In genomic region chr10:132139526-132139925, GRCh38 we compare ENCODE assay signal across 15 cellular contexts. TPM values are rescaled to one million over a fixed set of nuclear protein-coding genes. Genes with fewer than 3 reads are reported as not detected.
DNase-seq lines count a peak whose midpoint lies in the region; ATAC-seq and TF ChIP-seq lines count a peak whose summit lies in the region.
"Had no signal": no experiment of that assay in that cellular context is flagged by ENCODE, and none has a peak within 500 bp of the region (broad histone marks: within the 10 kb centered on the region; RNA-seq: fewer than 3 reads in every experiment).

No MANE protein-coding gene starts in this region.

- peak; percentile 12 for DNase-seq in glutamatergic neuron
- DNase-seq in posterior vena cava (ENCODE audit: low spot score): peak; percentile 57
- no peak for DNase-seq in effector memory CD8-positive, alpha-beta T cell
- DNase-seq in MM.1S: no peak
- DNase-seq in SIG-M5 treated with dmso at 0.1 percent for 504 hours (lab: John Stamatoyannopoulos, UW; ENCODE audit: unreplicated experiment): no peak
- DNase-seq: CD4-positive, alpha-beta memory T cell; DMS79; H9; NCI-H1436; NCI-H2029; NCI-H774; RPMI8226 had no signal

- H3K9me3 Mint-ChIP-seq in glutamatergic neuron (ENCODE audit: unreplicated experiment): peaks cover 1% of the 10 kb centered on the region
- H3K9me3 Mint-ChIP-seq in effector memory CD8-positive, alpha-beta T cell: no peaks in the 10 kb centered on the region
- H3K9me3 Mint-ChIP-seq: CD4-positive, alpha-beta memory T cell; H9 had no signal

- no peak overlapping the region for H2AFZ ChIP-seq in MM.1S (ENCODE audit: low read length)

- no peak overlapping the region for H3K4me3 ChIP-seq in BLaER1
- no peak overlapping the region for H3K4me3 ChIP-seq in HEK293 (ENCODE audit: low read depth, low read length)
- H3K4me3 ChIP-seq in MM.1S (ENCODE audit: low read length): no peak overlapping the region
- H3K4me3 ChIP-seq: K562 had no signal

- TF ChIP-seq CTCF in HEK293 (tag by site-specific recombination; IDR thresholded peaks at IDR 0.05): no peak
- TF ChIP-seq CTCF in glutamatergic neuron (IDR thresholded peaks at IDR 0.05; ENCODE audit: partially characterized antibody, unreplicated experiment): no peak
- no peak for TF ChIP-seq CTCF in MM.1S (IDR thresholded peaks at IDR 0.05; ENCODE audit: low read length)

- CTCF ChIA-PET in HEK293 (lab: Yijun Ruan, JAX): no interaction called here

- H4K20me1 ChIP-seq in BLaER1 (no peaks in the 10 kb centered on the region), MM.1S (ENCODE audit: insufficient read depth, low read length) (no peaks in the 10 kb centered on the region)

- no peaks in the 10 kb centered on the region for H3F3A ChIP-seq in MM.1S (ENCODE audit: insufficient read depth, low read length)

- ATAC-seq in effector memory CD8-positive, alpha-beta T cell (replicated peaks): no peak
- ATAC-seq: K562 had no signal

- no peaks in the 10 kb centered on the region for H3K9me2 ChIP-seq in MM.1S (replicated peaks; ENCODE audit: insufficient read depth, low read length)

- POLR2A ChIA-PET in HEK293 (lab: Yijun Ruan, JAX): no interaction called here

- H3K4me1 ChIP-seq in BLaER1 (peaks cover 58% of the 10 kb centered on the region), HEK293 (ENCODE audit: control insufficient read depth, insufficient read depth, low read length) (no peaks in the 10 kb centered on the region), MM.1S (ENCODE audit: low read length) (no peaks in the 10 kb centered on the region)

- peak overlapping the region; percentile 22; the same call in 1 of the 2 replicates for H3K4me2 ChIP-seq in BLaER1
- H3K4me2 ChIP-seq in MM.1S (ENCODE audit: low read depth, low read length): no peak overlapping the region

- H3K4me3 Mint-ChIP-seq in glutamatergic neuron (ENCODE audit: unreplicated experiment): no peak overlapping the region
- no peak overlapping the region for H3K4me3 Mint-ChIP-seq in effector memory CD8-positive, alpha-beta T cell
- H3K4me3 Mint-ChIP-seq: CD4-positive, alpha-beta memory T cell; H9 had no signal

- H3K27me3 Mint-ChIP-seq in glutamatergic neuron (ENCODE audit: unreplicated experiment): peaks cover 1% of the 10 kb centered on the region
- peaks cover 6 to 11% of the 10 kb centered on the region in 2 donors for H3K27me3 Mint-ChIP-seq in effector memory CD8-positive, alpha-beta T cell

- no peaks in the 10 kb centered on the region for H3K36me3 ChIP-seq in BLaER1
- no peaks in the 10 kb centered on the region for H3K36me3 ChIP-seq in HEK293 (ENCODE audit: control insufficient read depth in 2 of 2, insufficient read depth in 1 of 2, low read length in 2 of 2)
- no peaks in the 10 kb centered on the region for H3K36me3 ChIP-seq in MM.1S (replicated peaks; ENCODE audit: insufficient read depth, low read length)

- no peaks in the 10 kb centered on the region for H3K79me2 ChIP-seq in MM.1S (ENCODE audit: low read length)

- H3K4me1 Mint-ChIP-seq in glutamatergic neuron (ENCODE audit: low read depth, unreplicated experiment): peaks cover 5% of the 10 kb centered on the region
- no peaks in the 10 kb centered on the region for H3K4me1 Mint-ChIP-seq in effector memory CD8-positive, alpha-beta T cell (ENCODE audit: low read depth in 2 of 2)
- H3K4me1 Mint-ChIP-seq: CD4-positive, alpha-beta memory T cell had no signal

- H3K9me3 ChIP-seq in BLaER1: no peaks in the 10 kb centered on the region
- H3K9me3 ChIP-seq in HEK293 (ENCODE audit: control insufficient read depth, insufficient read depth, low read depth, low read length): no peaks in the 10 kb centered on the region
- no peaks in the 10 kb centered on the region for H3K9me3 ChIP-seq in MM.1S (replicated peaks; ENCODE audit: insufficient read depth, low read length)

- H3K27me3 ChIP-seq in BLaER1 (peaks cover 18% of the 10 kb centered on the region), MM.1S (replicated peaks; ENCODE audit: insufficient read depth, low read length) (peaks cover 39% of the 10 kb centered on the region)

- no peaks in the 10 kb centered on the region for H3K36me3 Mint-ChIP-seq in glutamatergic neuron (ENCODE audit: unreplicated experiment)
- H3K36me3 Mint-ChIP-seq in effector memory CD8-positive, alpha-beta T cell (ENCODE audit: insufficient read depth): no peaks in the 10 kb centered on the region
- H3K36me3 Mint-ChIP-seq: CD4-positive, alpha-beta memory T cell had no signal

- intact Hi-C loops in posterior vena cava (cut with DNase I): no loop called here

- H3K27ac ChIP-seq in BLaER1 (no peak overlapping the region), HEK293 (ENCODE audit: extremely low read depth, low read depth, low read length) (no peak overlapping the region), MM.1S (ENCODE audit: low read length) (no peak overlapping the region)

- H3K27ac Mint-ChIP-seq in glutamatergic neuron (ENCODE audit: unreplicated experiment): no peak overlapping the region
- no peak overlapping the region for H3K27ac Mint-ChIP-seq in effector memory CD8-positive, alpha-beta T cell
- H3K27ac Mint-ChIP-seq: CD4-positive, alpha-beta memory T cell; H9 had no signal

- H3K9ac ChIP-seq in BLaER1 (no peak overlapping the region), MM.1S (ENCODE audit: low read length) (no peak overlapping the region)

TF ChIP-seq in HEK293, 187 proteins besides CTCF, POLR2A, EP300 and RAD21:
- TF ChIP-seq ZNF155 (tag by site-specific recombination; IDR thresholded peaks at IDR 0.05) (no peak), REST (tag by site-specific recombination; IDR thresholded peaks at IDR 0.05) (0 out of 2 replicates have a peak, but pooled peaks have one; percentile 21), ZNF391 (tag by site-specific recombination; IDR thresholded peaks at IDR 0.05; ENCODE audit: borderline replicate concordance, low read depth) (no peak), ZNF138 (tag by site-specific recombination; IDR thresholded peaks at IDR 0.05; ENCODE audit: borderline replicate concordance) (no peak)

RNA-seq across cellular contexts. Expression of gene DPYSL4, which starts 47.2 kb away (rescaled TPM):
- total RNA-seq in glutamatergic neuron (ENCODE audit: unreplicated experiment): 402 TPM
- total RNA-seq in posterior vena cava: 1 to 10 TPM; 1.4 to 2.1 TPM
- total RNA-seq: K562 had no signal

Comparison
In these comparisons a context has a peak if more than half of its experiments do, and no peak if none do; other contexts are left out.
1. DNase-seq: peak in glutamatergic neuron (single experiment) and posterior vena cava (single experiment); none in effector memory CD8-positive, alpha-beta T cell (0 of 3), MM.1S (single experiment) and SIG-M5 treated with dmso at 0.1 percent for 504 hours (single experiment).
2. RNA of gene DPYSL4, which starts 47.2 kb away (total RNA-seq): 402 TPM in glutamatergic neuron (single experiment); 1.4 to 2.1 TPM in posterior vena cava; every median in the first group is over 100 times any median in the second.